Comparison of ENCODE assay signal across 34 cellular contexts in genomic region chr10:53939654-53940053, GRCh38.
"Had no signal": no experiment of that assay in that cellular context is flagged by ENCODE, and none has a peak within 500 bp of the region (broad histone marks: within the 10 kb centered on the region; RNA-seq: fewer than 3 reads in every experiment).

No MANE protein-coding gene starts in this region.

- H3K9me3 ChIP-seq: MG63 had no signal

- H3K4me3 ChIP-seq: MG63 had no signal

- H3K27me3 ChIP-seq: MG63 had no signal

- H3K9ac ChIP-seq: KMS-11 had no signal

- H3K27ac ChIP-seq: KMS-11 had no signal

- H3K36me3 ChIP-seq: MG63 had no signal

- H3K4me2 ChIP-seq: KMS-11 had no signal

- DNase-seq: Karpas-422, Kasumi-1, MG63, MM.1S, MV-4-11, NCI-H1048, NCI-H1092, NCI-H1092 treated with DMSO at 0.1 percent for 48 hours, NCI-H1105, NCI-H1105 treated with DMSO at 0.1 percent for 48 hours, NCI-H1417, NCI-H1417 treated with DMSO at 0.1 percent for 48 hours, NCI-H1436, NCI-H1436 treated with DMSO at 0.1 percent for 48 hours, NCI-H146, NCI-H1694, NCI-H1694 treated with DMSO at 0.1 percent for 48 hours, NCI-H187, NCI-H187 treated with DMSO at 0.1 percent for 48 hours, NCI-H1930, NCI-H2029, NCI-H2029 treated with DMSO at 0.1 percent for 48 hours, NCI-H2081, NCI-H2081 treated with DMSO at 0.1 percent for 48 hours, NCI-H2107, NCI-H2171, NCI-H2171 treated with DMSO at 0.1 percent for 48 hours, NCI-H2227 treated with DMSO at 0.1 percent for 48 hours, NCI-H226, NCI-H345, NCI-H446, NCI-H446 treated with DMSO at 0.1 percent for 48 hours, NCI-H510A had no signal
